ENCODE assay signal across 1 cellular context in the genomic region with DNA sequence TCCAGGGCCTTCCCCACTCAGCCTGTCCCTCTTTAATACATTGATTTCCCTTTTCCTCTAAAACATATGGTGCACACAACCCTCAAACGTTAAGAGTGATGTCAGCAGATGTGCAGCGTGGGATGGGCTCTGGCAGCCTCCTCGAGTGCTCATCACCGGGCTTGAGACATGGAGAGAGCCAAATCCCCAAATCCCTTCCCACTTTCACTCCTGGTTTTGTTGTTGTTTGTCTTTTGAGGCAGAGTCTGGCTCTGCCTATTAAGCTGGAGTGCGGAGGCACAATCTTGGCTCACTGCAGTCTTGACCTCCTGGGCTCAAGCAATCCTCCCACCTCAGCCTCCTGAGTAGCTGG.
TF ChIP-seq lines count a peak whose summit lies in the region.

No MANE protein-coding gene starts in this region.

TF ChIP-seq in HepG2, 621 proteins besides CTCF, POLR2A, EP300 and RAD21 (continues in another document):
- TF ChIP-seq ZNF687 (CRISPR knock-in tag; IDR thresholded peaks at IDR 0.05) (peak; percentile 35; the same call in 1 of the 2 replicates), PITX1 (CRISPR knock-in tag; IDR thresholded peaks at IDR 0.05) (0 out of 2 replicates have a peak, but pooled peaks have one; percentile 10), ARID4A (CRISPR knock-in tag; IDR thresholded peaks at IDR 0.05; ENCODE audit: borderline replicate concordance) (0 out of 2 replicates have a peak, but pooled peaks have one; percentile 28), SALL2 (CRISPR knock-in tag; IDR thresholded peaks at IDR 0.05) (0 out of 2 replicates have a peak, but pooled peaks have one; percentile 5), ZHX1 (CRISPR knock-in tag; IDR thresholded peaks at IDR 0.05; ENCODE audit: low read depth) (peak; percentile 32; the same call in 1 of the 2 replicates), ZBTB39 (CRISPR knock-in tag; IDR thresholded peaks at IDR 0.05) (no peak), ZNF343 (CRISPR knock-in tag; IDR thresholded peaks at IDR 0.05) (no peak), SKIL (CRISPR knock-in tag; IDR thresholded peaks at IDR 0.05; ENCODE audit: borderline replicate concordance) (0 out of 2 replicates have a peak, but pooled peaks have one; percentile 20), ZNF326 (CRISPR knock-in tag; IDR thresholded peaks at IDR 0.05; ENCODE audit: borderline replicate concordance) (no peak), ZNF883 (CRISPR knock-in tag; IDR thresholded peaks at IDR 0.05; ENCODE audit: not compliant biosample characterization) (peak; percentile 30), ZNF891 (CRISPR knock-in tag; IDR thresholded peaks at IDR 0.05) (0 out of 2 replicates have a peak, but pooled peaks have one; percentile 34), PRDM15 (CRISPR knock-in tag; IDR thresholded peaks at IDR 0.05) (peak; percentile 73; the same call in 1 of the 2 replicates), MYC (CRISPR knock-in tag; IDR thresholded peaks at IDR 0.05; ENCODE audit: borderline replicate concordance) (0 out of 2 replicates have a peak, but pooled peaks have one; percentile 26), ZNF598 (CRISPR knock-in tag; IDR thresholded peaks at IDR 0.05; ENCODE audit: borderline replicate concordance) (0 out of 2 replicates have a peak, but pooled peaks have one; percentile 46), ISL2 (CRISPR knock-in tag; IDR thresholded peaks at IDR 0.05) (no peak), ZNF770 (CRISPR knock-in tag; IDR thresholded peaks at IDR 0.05) (peak; percentile 92), ZNF724P (CRISPR knock-in tag; IDR thresholded peaks at IDR 0.05; ENCODE audit: borderline replicate concordance) (0 out of 2 replicates have a peak, but pooled peaks have one; percentile 44), ZFP36L1 (CRISPR knock-in tag; IDR thresholded peaks at IDR 0.05) (0 out of 2 replicates have a peak, but pooled peaks have one; percentile 55), ZNF263 (CRISPR knock-in tag; IDR thresholded peaks at IDR 0.05) (peak; percentile 11; the same call in 1 of the 2 replicates)
- TF ChIP-seq, protein P1, sequence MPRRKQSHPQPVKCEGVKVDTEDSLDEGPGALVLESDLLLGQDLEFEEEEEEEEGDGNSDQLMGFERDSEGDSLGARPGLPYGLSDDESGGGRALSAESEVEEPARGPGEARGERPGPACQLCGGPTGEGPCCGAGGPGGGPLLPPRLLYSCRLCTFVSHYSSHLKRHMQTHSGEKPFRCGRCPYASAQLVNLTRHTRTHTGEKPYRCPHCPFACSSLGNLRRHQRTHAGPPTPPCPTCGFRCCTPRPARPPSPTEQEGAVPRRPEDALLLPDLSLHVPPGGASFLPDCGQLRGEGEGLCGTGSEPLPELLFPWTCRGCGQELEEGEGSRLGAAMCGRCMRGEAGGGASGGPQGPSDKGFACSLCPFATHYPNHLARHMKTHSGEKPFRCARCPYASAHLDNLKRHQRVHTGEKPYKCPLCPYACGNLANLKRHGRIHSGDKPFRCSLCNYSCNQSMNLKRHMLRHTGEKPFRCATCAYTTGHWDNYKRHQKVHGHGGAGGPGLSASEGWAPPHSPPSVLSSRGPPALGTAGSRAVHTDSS (CRISPR knock-in tag; conservative IDR thresholded peaks at IDR 0.05) = 0 out of 2 replicates have a peak, but pooled peaks have one; percentile 16
- TF ChIP-seq, protein P2, sequence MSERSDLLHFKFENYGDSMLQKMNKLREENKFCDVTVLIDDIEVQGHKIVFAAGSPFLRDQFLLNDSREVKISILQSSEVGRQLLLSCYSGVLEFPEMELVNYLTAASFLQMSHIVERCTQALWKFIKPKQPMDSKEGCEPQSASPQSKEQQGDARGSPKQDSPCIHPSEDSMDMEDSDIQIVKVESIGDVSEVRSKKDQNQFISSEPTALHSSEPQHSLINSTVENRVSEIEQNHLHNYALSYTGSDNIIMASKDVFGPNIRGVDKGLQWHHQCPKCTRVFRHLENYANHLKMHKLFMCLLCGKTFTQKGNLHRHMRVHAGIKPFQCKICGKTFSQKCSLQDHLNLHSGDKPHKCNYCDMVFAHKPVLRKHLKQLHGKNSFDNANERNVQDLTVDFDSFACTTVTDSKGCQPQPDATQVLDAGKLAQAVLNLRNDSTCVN (CRISPR knock-in tag; IDR thresholded peaks at IDR 0.05; ENCODE audit: borderline replicate concordance) = no peak
